In genomic region chr16:13982446-13982845, GRCh38 we compare ENCODE assay signal across 24 cellular contexts.
A peak's percentile ranks its signal among the peaks of the same experiment; 100 is the strongest.
DNase-seq lines count a peak whose midpoint lies in the region; ATAC-seq, FAIRE-seq and TF ChIP-seq lines count a peak whose summit lies in the region.
"Had no signal": no experiment of that assay in that cellular context is flagged by ENCODE, and none has a peak within 500 bp of the region (broad histone marks: within the 10 kb centered on the region; RNA-seq: fewer than 3 reads in every experiment).

No MANE protein-coding gene starts in this region.

- no peaks in the 10 kb centered on the region for H3K27me3 ChIP-seq in adipocyte (replicated peaks; ENCODE audit: control insufficient read depth, insufficient read depth, low read length)
- H3K27me3 ChIP-seq: BLaER1 had no signal

- peaks cover 6% of the 10 kb centered on the region for H3K4me1 Mint-ChIP-seq in chondrocyte (ENCODE audit: low read depth)
- no peaks in the 10 kb centered on the region for H3K4me1 Mint-ChIP-seq in T-helper 2 cell treated with Interferon-gamma antibody and Interleukin-4, amounts not matched to agents 5 μg/mL and 100 μg/mL, for 36 hours (ENCODE audit: low read depth)
- H3K4me1 Mint-ChIP-seq: CD4-positive, CD25-positive, alpha-beta regulatory T cell; IgD-negative memory B cell had no signal

- H3K27ac Mint-ChIP-seq in chondrocyte (ENCODE audit: unreplicated experiment): peak overlapping the region; percentile 65
- no peak overlapping the region for H3K27ac Mint-ChIP-seq in T-helper 2 cell treated with Interferon-gamma antibody and Interleukin-4, amounts not matched to agents 5 μg/mL and 100 μg/mL, for 36 hours
- H3K27ac Mint-ChIP-seq: IgD-negative memory B cell had no signal

- no peak overlapping the region for H3K4me3 Mint-ChIP-seq in chondrocyte (ENCODE audit: unreplicated experiment)
- no peak overlapping the region for H3K4me3 Mint-ChIP-seq in T-helper 2 cell treated with Interferon-gamma antibody and Interleukin-4, amounts not matched to agents 5 μg/mL and 100 μg/mL, for 36 hours
- H3K4me3 Mint-ChIP-seq: CD4-positive, CD25-positive, alpha-beta regulatory T cell; IgD-negative memory B cell had no signal

- H3K36me3 ChIP-seq in adipocyte (ENCODE audit: control insufficient read depth, insufficient read depth, low read length, severe bottlenecking): no peaks in the 10 kb centered on the region
- no peaks in the 10 kb centered on the region for H3K36me3 ChIP-seq in kidney (ENCODE audit: control insufficient read depth in 1 of 2, insufficient read depth in 2 of 2, low read length in 2 of 2)
- H3K36me3 ChIP-seq: BLaER1 had no signal

- H3K9me3 Mint-ChIP-seq in chondrocyte (ENCODE audit: low read depth): peaks cover 8% of the 10 kb centered on the region
- H3K9me3 Mint-ChIP-seq in T-helper 2 cell treated with Interferon-gamma antibody and Interleukin-4, amounts not matched to agents 5 μg/mL and 100 μg/mL, for 36 hours: no peaks in the 10 kb centered on the region

- TF ChIP-seq CTCF in AG10803 (conservative IDR thresholded peaks at IDR 0.05; ENCODE audit: low read length): no peak
- no peak for TF ChIP-seq CTCF in chondrocyte (IDR thresholded peaks at IDR 0.05)
- TF ChIP-seq CTCF in kidney (IDR thresholded peaks at IDR 0.05; ENCODE audit: borderline replicate concordance, extremely low read depth, insufficient read depth): no peak

- H3K9me3 ChIP-seq in adipocyte (ENCODE audit: control insufficient read depth, low read length) (peaks cover 16% of the 10 kb centered on the region), kidney (ENCODE audit: control insufficient read depth in 1 of 2, low read length in 2 of 2) (no peaks in the 10 kb centered on the region)
- H3K9me3 ChIP-seq: BLaER1 had no signal

- H3K4me3 ChIP-seq in AG10803 (ENCODE audit: low read length) (no peak overlapping the region), adipocyte (ENCODE audit: low read length) (no peak overlapping the region), kidney (ENCODE audit: low read length in 2 of 2) (no peak overlapping the region)
- H3K4me3 ChIP-seq: BLaER1, GM23248 had no signal

- intact Hi-C loops in kidney (cut with DNase I): no loop called here

- no peak for FAIRE-seq in kidney (lab: Jason Lieb, UNC)
- FAIRE-seq: D721Med had no signal

- peak; percentile 45 for DNase-seq in AG10803 (ENCODE audit: low read depth)
- DNase-seq in adipocyte (ENCODE audit: low read depth): peak; percentile 48
- no peak for DNase-seq in chondrocyte (ENCODE audit: low spot score)
- peak; percentile 55 for DNase-seq in iris pigment epithelial cell (ENCODE audit: low read depth)
- no peak for DNase-seq in kidney
- no peak for DNase-seq in HPDE6-E6E7 (ENCODE audit: extremely low spot score)
- DNase-seq in T-helper 2 cell treated with Interferon-gamma antibody and Interleukin-4, amounts not matched to agents 5 μg/mL and 100 μg/mL, for 36 hours (ENCODE audit: low spot score): no peak
- DNase-seq: 8988T; ACHN; CD4-positive, CD25-positive, alpha-beta regulatory T cell; GM23248; H7; MM.1S; NCI-H2029; NCI-H510A; NCI-H69; SHP77 had no signal

- no peak for ATAC-seq in HG02840 (IDR thresholded peaks at IDR 0.05; ENCODE audit: low FRiP score, unreplicated experiment)
- ATAC-seq: Panc1 had no signal

- no peaks in the 10 kb centered on the region for H3K27me3 Mint-ChIP-seq in chondrocyte (ENCODE audit: low read depth)
- H3K27me3 Mint-ChIP-seq in T-helper 2 cell treated with Interferon-gamma antibody and Interleukin-4, amounts not matched to agents 5 μg/mL and 100 μg/mL, for 36 hours (ENCODE audit: low read depth): no peaks in the 10 kb centered on the region
- H3K27me3 Mint-ChIP-seq: IgD-negative memory B cell had no signal

- H3K27ac ChIP-seq in kidney (ENCODE audit: low read depth in 2 of 2, low read length in 2 of 2): no peak overlapping the region
- H3K27ac ChIP-seq: BLaER1, GM23248, KMS-11, RWPE1 had no signal

- H3K9ac ChIP-seq in adipocyte (ENCODE audit: low read length) (no peak overlapping the region), kidney (ENCODE audit: low read length in 2 of 2) (no peak overlapping the region)
- H3K9ac ChIP-seq: BLaER1, GM23248, KMS-11 had no signal

- H3K4me1 ChIP-seq in adipocyte (ENCODE audit: control insufficient read depth, insufficient read depth, low read length) (no peaks in the 10 kb centered on the region), kidney (ENCODE audit: control insufficient read depth in 1 of 2, insufficient read depth in 1 of 2, low read depth in 1 of 2, low read length in 2 of 2) (no peaks in the 10 kb centered on the region)
- H3K4me1 ChIP-seq: BLaER1 had no signal

- peaks cover 3% of the 10 kb centered on the region for H3K36me3 Mint-ChIP-seq in chondrocyte (ENCODE audit: low read depth)
- no peaks in the 10 kb centered on the region for H3K36me3 Mint-ChIP-seq in T-helper 2 cell treated with Interferon-gamma antibody and Interleukin-4, amounts not matched to agents 5 μg/mL and 100 μg/mL, for 36 hours (ENCODE audit: low read depth)
- H3K36me3 Mint-ChIP-seq: CD4-positive, CD25-positive, alpha-beta regulatory T cell; IgD-negative memory B cell had no signal

Comparison
In these comparisons a context has a peak if more than half of its experiments do, and no peak if none do; other contexts are left out.
1. DNase-seq: peak in AG10803 (single experiment), adipocyte (single experiment) and iris pigment epithelial cell (single experiment); none in chondrocyte (single experiment), kidney (single experiment), HPDE6-E6E7 (single experiment) and T-helper 2 cell treated with Interferon-gamma antibody and Interleukin-4, amounts not matched to agents 5 μg/mL and 100 μg/mL, for 36 hours (single experiment).